Comparison of ENCODE assay signal across 12 cellular contexts in the genomic region with DNA sequence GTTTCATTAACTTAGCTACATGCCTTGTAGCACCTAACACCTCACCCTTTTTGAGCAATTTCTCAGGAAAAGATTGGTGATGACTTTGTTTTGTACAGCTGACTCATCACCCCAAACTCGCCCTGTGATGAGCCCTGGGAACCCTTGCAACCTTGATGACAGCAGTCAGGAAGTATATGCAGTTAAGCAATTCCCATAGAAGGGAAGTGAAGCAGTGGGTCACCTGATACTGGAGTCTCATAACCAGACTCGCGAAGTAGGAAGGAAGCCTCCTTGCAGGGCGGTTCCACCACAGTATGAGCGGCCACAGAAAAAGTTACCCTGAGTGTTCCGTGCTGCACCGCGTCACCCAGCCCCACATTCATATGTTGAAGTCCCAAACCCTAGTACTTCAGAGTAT.
DNase-seq lines count a peak whose midpoint lies in the region; ATAC-seq and TF ChIP-seq lines count a peak whose summit lies in the region.
"Had no signal": no experiment of that assay in that cellular context is flagged by ENCODE, and none has a peak within 500 bp of the region (broad histone marks: within the 10 kb centered on the region; RNA-seq: fewer than 3 reads in every experiment).

No MANE protein-coding gene starts in this region.

- intact Hi-C loops in PC-3 (cut with micrococcal nuclease): no loop called here

- ATAC-seq in PC-3 (peak; percentile 40), HG02588 (IDR thresholded peaks at IDR 0.05; ENCODE audit: unreplicated experiment) (no peak), HG03354 (IDR thresholded peaks at IDR 0.05; ENCODE audit: poor library complexity, severe bottlenecking, unreplicated experiment) (no peak)

- POLR2A ChIA-PET in PC-3 (lab: Charles Lee; ENCODE audit: unreplicated experiment): no interaction called here

- no peaks in the 10 kb centered on the region for H3K9me3 ChIP-seq in PC-3 (ENCODE audit: low read length)

- no peaks in the 10 kb centered on the region for H3K79me2 ChIP-seq in PC-3 (ENCODE audit: low read length)

- H3K4me2 ChIP-seq in PC-3 (ENCODE audit: low read length): no peak overlapping the region

- H3F3A ChIP-seq in PC-3 (ENCODE audit: low read length, unreplicated experiment): no peaks in the 10 kb centered on the region

- H3K27ac ChIP-seq in PC-3 (ENCODE audit: low read length): no peak overlapping the region
- H3K27ac ChIP-seq: SK-N-MC had no signal

- no TSS peak for BruUV-seq in PC-3 (replicated peaks; lab: Mats Ljungman, UMichigan)

- no peaks in the 10 kb centered on the region for H3K4me1 ChIP-seq in PC-3 (ENCODE audit: insufficient read depth, low read length)

- H3K9me2 ChIP-seq in PC-3 (replicated peaks; ENCODE audit: low read length): no peaks in the 10 kb centered on the region

- no peaks in the 10 kb centered on the region for H4K20me1 ChIP-seq in PC-3 (ENCODE audit: low read length)

- H2AFZ ChIP-seq in PC-3 (ENCODE audit: low read length): no peak overlapping the region

- CTCF ChIA-PET in PC-3 (lab: Charles Lee): no interaction called here

- TF ChIP-seq CTCF in PC-3 (conservative IDR thresholded peaks at IDR 0.05; ENCODE audit: low read depth, low read length) (no peak), foreskin fibroblast (IDR thresholded peaks at IDR 0.05; ENCODE audit: low read depth, low read length) (no peak)

- no peak overlapping the region for H3K9ac ChIP-seq in PC-3 (ENCODE audit: low read length)

- no peaks in the 10 kb centered on the region for H3K27me3 ChIP-seq in PC-3 (ENCODE audit: low read length)

- DNase-seq in activated CD4-positive, alpha-beta T cell treated with anti-CD3 and anti-CD28 coated beads, Interleukin-2, amount 50 U/mL, for 48 hours: peak; percentile 7 to 16
- DNase-seq in activated CD4-positive, alpha-beta T cell treated with anti-CD3 and anti-CD28 coated beads, Interleukin-2, amount 50 U/mL, for 4 hours: no peak
- DNase-seq in PC-3: peak; percentile 27
- DNase-seq in foreskin fibroblast: peak; percentile 37 to 41
- peak; percentile 12 for DNase-seq in stimulated activated CD4-positive, alpha-beta T cell treated with anti-CD3 and anti-CD28 coated beads, Interleukin-4, amount 100 ng/mL, for 24 hours
- DNase-seq in LoVo (ENCODE audit: low spot score): no peak
- DNase-seq: activated CD8-positive, alpha-beta memory T cell treated with anti-CD3 and anti-CD28 coated beads, Interleukin-2, amount 50 U/mL, for 4 hours; cortex of kidney; NCI-H1694 treated with DMSO at 0.1 percent for 48 hours had no signal

- no peaks in the 10 kb centered on the region for H3K36me3 ChIP-seq in PC-3 (ENCODE audit: low read depth, low read length)

- no peak overlapping the region for H3K4me3 ChIP-seq in PC-3 (ENCODE audit: low read length)
- no peak overlapping the region for H3K4me3 ChIP-seq in foreskin fibroblast (ENCODE audit: low read depth in 1 of 2, low read length in 2 of 2)
- H3K4me3 ChIP-seq: SK-N-MC had no signal

Comparison
In these comparisons a context has a peak if more than half of its experiments do, and no peak if none do; other contexts are left out.
1. DNase-seq: peak in activated CD4-positive, alpha-beta T cell treated with anti-CD3 and anti-CD28 coated beads, Interleukin-2, amount 50 U/mL, for 48 hours (2 of 2), PC-3 (single experiment), foreskin fibroblast (2 of 2) and stimulated activated CD4-positive, alpha-beta T cell treated with anti-CD3 and anti-CD28 coated beads, Interleukin-4, amount 100 ng/mL, for 24 hours (single experiment); none in activated CD4-positive, alpha-beta T cell treated with anti-CD3 and anti-CD28 coated beads, Interleukin-2, amount 50 U/mL, for 4 hours (0 of 2) and LoVo (single experiment).